In genomic region chr3:106092792-106093191, GRCh38 we compare ENCODE assay signal across 27 cellular contexts.
A peak's percentile ranks its signal among the peaks of the same experiment; 100 is the strongest.
DNase-seq lines count a peak whose midpoint lies in the region; TF ChIP-seq lines count a peak whose summit lies in the region.
"Had no signal": no experiment of that assay in that cellular context is flagged by ENCODE, and none has a peak within 500 bp of the region (broad histone marks: within the 10 kb centered on the region; RNA-seq: fewer than 3 reads in every experiment).

No MANE protein-coding gene starts in this region.

- no peaks in the 10 kb centered on the region for H3K9me3 ChIP-seq in mammary epithelial cell (replicated peaks; ENCODE audit: insufficient read depth, low read length)
- H3K9me3 ChIP-seq in Karpas-422 (ENCODE audit: low read length): no peaks in the 10 kb centered on the region
- H3K9me3 ChIP-seq: A549, colonic mucosa, psoas muscle, thoracic aorta had no signal

- BruUV-seq in mammary epithelial cell (replicated peaks; lab: Mats Ljungman, UMichigan): no TSS peak

- intact Hi-C loops in mammary epithelial cell (cut with micrococcal nuclease) (no loop called here), lower leg skin (cut with DNase I; ENCODE audit: low total_unique reads) (no loop called here)

- in situ Hi-C loops in mammary epithelial cell (cut with MboI; ENCODE audit: low sequenced_read_pairs in 2 of 2): no loop called here

- no peaks in the 10 kb centered on the region for H4K20me1 ChIP-seq in mammary epithelial cell (ENCODE audit: insufficient read depth, low read length)
- no peaks in the 10 kb centered on the region for H4K20me1 ChIP-seq in Karpas-422 (ENCODE audit: insufficient read depth, low read depth, low read length)

- H3K4me2 ChIP-seq in mammary epithelial cell (ENCODE audit: insufficient read depth, low read depth, low read length) (peak overlapping the region; percentile 9), Karpas-422 (ENCODE audit: low read depth, low read length, poor library complexity, severe bottlenecking) (no peak overlapping the region)
- H3K4me2 ChIP-seq: A549 had no signal

- H3K4me1 ChIP-seq in mammary epithelial cell (ENCODE audit: insufficient read depth, low read length) (no peaks in the 10 kb centered on the region), Karpas-422 (ENCODE audit: low read length) (no peaks in the 10 kb centered on the region)
- H3K4me1 ChIP-seq: colonic mucosa, psoas muscle, sigmoid colon had no signal

- H2AFZ ChIP-seq in mammary epithelial cell (ENCODE audit: low read depth, low read length) (no peak overlapping the region), Karpas-422 (ENCODE audit: low read length) (no peak overlapping the region)

- H3K36me3 ChIP-seq in mammary epithelial cell (ENCODE audit: insufficient read depth, low read length) (no peaks in the 10 kb centered on the region), Karpas-422 (ENCODE audit: insufficient read depth, low read length) (no peaks in the 10 kb centered on the region)
- H3K36me3 ChIP-seq: colonic mucosa, sigmoid colon, thoracic aorta had no signal

- no peak for TF ChIP-seq POLR2A in lower leg skin (IDR thresholded peaks at IDR 0.05)

- 51% methylated on average over 2 of the region's 2 CpGs for WGBS in mammary epithelial cell (ENCODE audit: low coverage, missing lambda C conversion rate)
- 84 to 89% methylated on average over 2 of the region's 2 CpGs for WGBS in lower leg skin, 2 donors

- TF ChIP-seq CTCF in mammary epithelial cell (conservative IDR thresholded peaks at IDR 0.05 in 1 of 2, IDR thresholded peaks at IDR 0.05 in 1 of 2; ENCODE audit: extremely low read depth in 1 of 2, insufficient read depth in 1 of 2, low read depth in 1 of 2, low read length in 2 of 2) (no peak), lower leg skin (IDR thresholded peaks at IDR 0.05) (no peak)

- H3K79me2 ChIP-seq in mammary epithelial cell (ENCODE audit: insufficient read depth, low read length): no peaks in the 10 kb centered on the region
- no peaks in the 10 kb centered on the region for H3K79me2 ChIP-seq in Karpas-422 (ENCODE audit: low read length)

- H3K9ac ChIP-seq in mammary epithelial cell (ENCODE audit: insufficient read depth, low read length) (no peak overlapping the region), Karpas-422 (ENCODE audit: low read length) (no peak overlapping the region)

- DNase-seq in activated CD4-positive, alpha-beta T cell treated with anti-CD3 and anti-CD28 coated beads for 48 hours: peak; percentile 14
- DNase-seq in activated CD4-positive, alpha-beta T cell treated with anti-CD3 and anti-CD28 coated beads for 1 hour: no peak
- peak; percentile 13 for DNase-seq in stimulated activated CD4-positive, alpha-beta T cell treated with anti-CD3 and anti-CD28 coated beads, Interleukin-4, amount 100 ng/mL, for 24 hours
- no peak for DNase-seq in stimulated activated CD4-positive, alpha-beta T cell treated with anti-CD3 and anti-CD28 coated beads, Interleukin-12 subunit alpha, Interleukin-12 subunit beta, amount 100 ng/mL, for 4 hours
- DNase-seq in mammary epithelial cell: peak; percentile 46
- DNase-seq in cerebellar nuclear complex (lab: John Stamatoyannopoulos, UW): no peak
- no peak for DNase-seq in lower leg skin (ENCODE audit: low spot score in 2 of 2)
- no peak for DNase-seq in Karpas-422
- DNase-seq: activated T-cell treated with anti-CD3 and anti-CD28 coated beads, Interleukin-2, amount 50 U/mL, for 48 hours; anterior cingulate cortex; colonic mucosa; DND-41; effector CD8-positive, alpha-beta T cell; KG1; left colon; MM.1S; NCI-H1105 treated with DMSO at 0.1 percent for 48 hours; NCI-H187 treated with DMSO at 0.1 percent for 48 hours; NCI-H2171 treated with DMSO at 0.1 percent for 48 hours; NCI-H510A treated with DMSO at 0.1 percent for 48 hours; occipital lobe; psoas muscle; sigmoid colon; T-helper 1 cell had no signal

- no peaks in the 10 kb centered on the region for H3K9me2 ChIP-seq in Karpas-422 (replicated peaks; ENCODE audit: insufficient read depth, low read length)

- H3K27ac ChIP-seq in mammary epithelial cell (ENCODE audit: insufficient read depth, low read depth, low read length) (no peak overlapping the region), Karpas-422 (ENCODE audit: low read length) (no peak overlapping the region)
- H3K27ac ChIP-seq: A549, colonic mucosa, psoas muscle, RWPE1, sigmoid colon, thoracic aorta had no signal

- dilution Hi-C loops in mammary epithelial cell (cut with HindIII; ENCODE audit: low sequenced_read_pairs): no loop called here

- CTCF ChIA-PET in mammary epithelial cell (lab: Charles Lee; ENCODE audit: low non-redundant PET): no interaction called here

- H3K27me3 ChIP-seq in mammary epithelial cell (ENCODE audit: insufficient read depth, low read length) (no peaks in the 10 kb centered on the region), Karpas-422 (ENCODE audit: low read length) (no peaks in the 10 kb centered on the region)
- H3K27me3 ChIP-seq: colonic mucosa, sigmoid colon had no signal

- H3K4me3 ChIP-seq in mammary epithelial cell (replicated peaks in 1 of 3; ENCODE audit: insufficient read depth in 1 of 3, low read depth in 2 of 3, low read length in 3 of 3): no peak overlapping the region
- no peak overlapping the region for H3K4me3 ChIP-seq in lower leg skin (ENCODE audit: low read depth, poor library complexity, severe bottlenecking)
- no peak overlapping the region for H3K4me3 ChIP-seq in Karpas-422 (ENCODE audit: low read length)
- H3K4me3 ChIP-seq: A549, colonic mucosa, psoas muscle, sigmoid colon, thoracic aorta had no signal

Comparison
In these comparisons a context has a peak if more than half of its experiments do, and no peak if none do; other contexts are left out.
1. DNase-seq: peak in activated CD4-positive, alpha-beta T cell treated with anti-CD3 and anti-CD28 coated beads for 48 hours (single experiment), stimulated activated CD4-positive, alpha-beta T cell treated with anti-CD3 and anti-CD28 coated beads, Interleukin-4, amount 100 ng/mL, for 24 hours (single experiment) and mammary epithelial cell (single experiment); none in activated CD4-positive, alpha-beta T cell treated with anti-CD3 and anti-CD28 coated beads for 1 hour (single experiment), stimulated activated CD4-positive, alpha-beta T cell treated with anti-CD3 and anti-CD28 coated beads, Interleukin-12 subunit alpha, Interleukin-12 subunit beta, amount 100 ng/mL, for 4 hours (single experiment), cerebellar nuclear complex (0 of 2), lower leg skin (0 of 2) and Karpas-422 (single experiment).